Comparison of ENCODE assay signal across 1 cellular context in the genomic region with DNA sequence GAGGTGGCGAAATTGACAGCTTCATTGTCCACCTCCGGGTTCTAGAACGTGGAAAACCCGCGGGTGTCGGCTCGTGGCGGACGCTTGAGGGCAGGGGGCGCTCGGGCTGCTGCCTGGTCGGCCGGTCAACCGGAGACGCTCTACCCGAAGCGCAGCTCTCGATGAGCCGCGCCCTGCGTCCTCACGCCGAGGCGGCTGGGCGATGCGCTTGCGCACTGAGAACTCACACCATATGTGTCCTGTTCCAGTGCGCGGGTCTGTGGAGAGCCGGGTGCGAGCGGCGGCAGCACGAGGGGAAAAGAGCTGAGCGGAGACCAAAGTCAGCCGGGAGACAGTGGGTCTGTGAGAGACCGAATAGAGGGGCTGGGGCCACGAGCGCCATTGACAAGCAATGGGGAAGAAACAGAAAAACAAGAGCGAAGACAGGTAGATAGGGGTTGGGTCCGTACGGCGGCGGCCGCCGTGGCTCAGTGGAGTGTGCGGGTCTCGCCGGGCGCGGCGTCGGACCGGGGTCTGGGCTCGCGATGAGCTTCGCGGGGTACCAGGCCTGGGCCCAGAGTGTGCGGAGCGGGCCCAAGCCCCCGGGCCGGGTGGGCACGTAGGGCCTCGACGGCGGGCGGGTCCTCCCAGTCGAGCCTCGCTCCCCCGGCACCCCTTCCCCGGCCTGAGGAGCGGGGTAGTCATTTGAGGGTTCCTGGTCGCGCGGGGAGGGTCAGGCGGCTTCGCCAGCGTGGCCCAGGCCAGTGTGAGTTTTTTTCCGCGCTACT.
TF ChIP-seq lines count a peak whose summit lies in the region.

A gene with protein sequence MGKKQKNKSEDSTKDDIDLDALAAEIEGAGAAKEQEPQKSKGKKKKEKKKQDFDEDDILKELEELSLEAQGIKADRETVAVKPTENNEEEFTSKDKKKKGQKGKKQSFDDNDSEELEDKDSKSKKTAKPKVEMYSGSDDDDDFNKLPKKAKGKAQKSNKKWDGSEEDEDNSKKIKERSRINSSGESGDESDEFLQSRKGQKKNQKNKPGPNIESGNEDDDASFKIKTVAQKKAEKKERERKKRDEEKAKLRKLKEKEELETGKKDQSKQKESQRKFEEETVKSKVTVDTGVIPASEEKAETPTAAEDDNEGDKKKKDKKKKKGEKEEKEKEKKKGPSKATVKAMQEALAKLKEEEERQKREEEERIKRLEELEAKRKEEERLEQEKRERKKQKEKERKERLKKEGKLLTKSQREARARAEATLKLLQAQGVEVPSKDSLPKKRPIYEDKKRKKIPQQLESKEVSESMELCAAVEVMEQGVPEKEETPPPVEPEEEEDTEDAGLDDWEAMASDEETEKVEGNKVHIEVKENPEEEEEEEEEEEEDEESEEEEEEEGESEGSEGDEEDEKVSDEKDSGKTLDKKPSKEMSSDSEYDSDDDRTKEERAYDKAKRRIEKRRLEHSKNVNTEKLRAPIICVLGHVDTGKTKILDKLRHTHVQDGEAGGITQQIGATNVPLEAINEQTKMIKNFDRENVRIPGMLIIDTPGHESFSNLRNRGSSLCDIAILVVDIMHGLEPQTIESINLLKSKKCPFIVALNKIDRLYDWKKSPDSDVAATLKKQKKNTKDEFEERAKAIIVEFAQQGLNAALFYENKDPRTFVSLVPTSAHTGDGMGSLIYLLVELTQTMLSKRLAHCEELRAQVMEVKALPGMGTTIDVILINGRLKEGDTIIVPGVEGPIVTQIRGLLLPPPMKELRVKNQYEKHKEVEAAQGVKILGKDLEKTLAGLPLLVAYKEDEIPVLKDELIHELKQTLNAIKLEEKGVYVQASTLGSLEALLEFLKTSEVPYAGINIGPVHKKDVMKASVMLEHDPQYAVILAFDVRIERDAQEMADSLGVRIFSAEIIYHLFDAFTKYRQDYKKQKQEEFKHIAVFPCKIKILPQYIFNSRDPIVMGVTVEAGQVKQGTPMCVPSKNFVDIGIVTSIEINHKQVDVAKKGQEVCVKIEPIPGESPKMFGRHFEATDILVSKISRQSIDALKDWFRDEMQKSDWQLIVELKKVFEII (plus strand): TSS at position 226 of the 767 bp plus-strand sequence. CDS start 166 bp downstream, at position 392.

TF ChIP-seq in HepG2, 621 proteins besides CTCF, POLR2A, EP300 and RAD21 (continued from another document and continues in another):
- TF ChIP-seq, protein P1, sequence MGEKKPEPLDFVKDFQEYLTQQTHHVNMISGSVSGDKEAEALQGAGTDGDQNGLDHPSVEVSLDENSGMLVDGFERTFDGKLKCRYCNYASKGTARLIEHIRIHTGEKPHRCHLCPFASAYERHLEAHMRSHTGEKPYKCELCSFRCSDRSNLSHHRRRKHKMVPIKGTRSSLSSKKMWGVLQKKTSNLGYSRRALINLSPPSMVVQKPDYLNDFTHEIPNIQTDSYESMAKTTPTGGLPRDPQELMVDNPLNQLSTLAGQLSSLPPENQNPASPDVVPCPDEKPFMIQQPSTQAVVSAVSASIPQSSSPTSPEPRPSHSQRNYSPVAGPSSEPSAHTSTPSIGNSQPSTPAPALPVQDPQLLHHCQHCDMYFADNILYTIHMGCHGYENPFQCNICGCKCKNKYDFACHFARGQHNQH (CRISPR knock-in tag; IDR thresholded peaks at IDR 0.05): peak; percentile 85; the same call in 1 of the 2 replicates
- TF ChIP-seq ZBTB7A (CRISPR knock-in tag; IDR thresholded peaks at IDR 0.05) (no peak), ZFP36L2 (CRISPR knock-in tag; IDR thresholded peaks at IDR 0.05) (no peak), ZNF670 (CRISPR knock-in tag; IDR thresholded peaks at IDR 0.05; ENCODE audit: borderline replicate concordance) (peak; percentile 9; the same call in 1 of the 2 replicates), ZMAT3 (CRISPR knock-in tag; conservative IDR thresholded peaks at IDR 0.05) (peak; percentile 97), SCMH1 (CRISPR knock-in tag; IDR thresholded peaks at IDR 0.05; ENCODE audit: borderline replicate concordance) (no peak), ZNF264 (CRISPR knock-in tag; IDR thresholded peaks at IDR 0.05) (peak; percentile 87), ZSCAN9 (CRISPR knock-in tag; IDR thresholded peaks at IDR 0.05; ENCODE audit: borderline replicate concordance) (peak; percentile 90), SNAI1 (CRISPR knock-in tag; IDR thresholded peaks at IDR 0.05; ENCODE audit: borderline replicate concordance) (peak; percentile 26; the same call in 1 of the 2 replicates), DPF2 (CRISPR knock-in tag; IDR thresholded peaks at IDR 0.05; ENCODE audit: borderline replicate concordance, low read depth) (no peak; the same call in 1 of the 2 replicates), SMARCE1 (IDR thresholded peaks at IDR 0.05; ENCODE audit: borderline replicate concordance) (no peak), SRSF4 (IDR thresholded peaks at IDR 0.05; ENCODE audit: low read depth, low read length, poor library complexity, severe bottlenecking) (no peak), ZNF616 (CRISPR knock-in tag; IDR thresholded peaks at IDR 0.05; ENCODE audit: low read depth) (peak; percentile 73; the same call in 1 of the 2 replicates), MED13 (CRISPR knock-in tag; IDR thresholded peaks at IDR 0.05) (peak; percentile 72), ZNF615 (CRISPR knock-in tag; IDR thresholded peaks at IDR 0.05; ENCODE audit: borderline replicate concordance) (0 out of 2 replicates have a peak, but pooled peaks have one; percentile 64), RFXAP (CRISPR knock-in tag; IDR thresholded peaks at IDR 0.05; ENCODE audit: borderline replicate concordance) (peak; percentile 85), RARG (CRISPR knock-in tag; IDR thresholded peaks at IDR 0.05; ENCODE audit: low read depth) (peak; percentile 80; the same call in 1 of the 2 replicates), EEA1 (CRISPR knock-in tag; IDR thresholded peaks at IDR 0.05; ENCODE audit: borderline replicate concordance) (no peak), ARNTL (CRISPR knock-in tag; IDR thresholded peaks at IDR 0.05) (peak; percentile 79), ESRRA (CRISPR knock-in tag; IDR thresholded peaks at IDR 0.05; ENCODE audit: low read depth) (0 out of 2 replicates have a peak, but pooled peaks have one; percentile 56), BRCA1 (CRISPR knock-in tag; IDR thresholded peaks at IDR 0.05) (peak; percentile 90), ZNF788 (CRISPR knock-in tag; IDR thresholded peaks at IDR 0.05; ENCODE audit: borderline replicate concordance) (peak; percentile 96), ZNF629 (CRISPR knock-in tag; conservative IDR thresholded peaks at IDR 0.05) (peak; percentile 36), RELA (CRISPR knock-in tag; IDR thresholded peaks at IDR 0.05) (peak; percentile 57; the same call in 1 of the 2 replicates), ZFP82 (CRISPR knock-in tag; IDR thresholded peaks at IDR 0.05; ENCODE audit: borderline replicate concordance) (no peak), ZNF230 (CRISPR knock-in tag; IDR thresholded peaks at IDR 0.05) (peak; percentile 93), JUNB (CRISPR knock-in tag; IDR thresholded peaks at IDR 0.05; ENCODE audit: borderline replicate concordance) (no peak), HNRNPLL (IDR thresholded peaks at IDR 0.05; ENCODE audit: low read depth, low read length, poor library complexity, severe bottlenecking) (peak; percentile 84), MIER2 (CRISPR knock-in tag; IDR thresholded peaks at IDR 0.05) (peak; percentile 59; the same call in 1 of the 2 replicates), SP5 (CRISPR knock-in tag; IDR thresholded peaks at IDR 0.05; ENCODE audit: borderline replicate concordance, low read depth) (peak; percentile 60; the same call in 1 of the 2 replicates), POLR2AphosphoS5 (IDR thresholded peaks at IDR 0.05; ENCODE audit: low read depth, low read length) (peak; percentile 99), MAFK (conservative IDR thresholded peaks at IDR 0.05 in 1 of 2, IDR thresholded peaks at IDR 0.05 in 1 of 2; ENCODE audit: low read length in 2 of 2) (no peak), ZNF350 (CRISPR knock-in tag; IDR thresholded peaks at IDR 0.05; ENCODE audit: borderline replicate concordance, low read depth) (peak; percentile 57; the same call in 1 of the 2 replicates), SIX1 (CRISPR knock-in tag; IDR thresholded peaks at IDR 0.05; ENCODE audit: borderline replicate concordance) (no peak), GATAD2A (CRISPR knock-in tag; IDR thresholded peaks at IDR 0.05) (peak; percentile 90), AHR (CRISPR knock-in tag; IDR thresholded peaks at IDR 0.05) (0 out of 2 replicates have a peak, but pooled peaks have one; percentile 67), MTF1 (CRISPR knock-in tag; IDR thresholded peaks at IDR 0.05) (peak; percentile 35; the same call in 1 of the 2 replicates), TAF15 (IDR thresholded peaks at IDR 0.05; ENCODE audit: low read depth, low read length, poor library complexity, severe bottlenecking) (no peak), HOXA3 (CRISPR knock-in tag; IDR thresholded peaks at IDR 0.05) (peak; percentile 96), HNF4G (IDR thresholded peaks at IDR 0.05; ENCODE audit: borderline replicate concordance, low read depth, low read length) (no peak), HNF4G (CRISPR knock-in tag; IDR thresholded peaks at IDR 0.05; ENCODE audit: borderline replicate concordance, low read depth) (peak; percentile 80; the same call in 1 of the 2 replicates), HOXD1 (CRISPR knock-in tag; IDR thresholded peaks at IDR 0.05) (peak; percentile 40), ZNF180 (CRISPR knock-in tag; IDR thresholded peaks at IDR 0.05; ENCODE audit: borderline replicate concordance, low read depth) (no peak), MTA1 (CRISPR knock-in tag; IDR thresholded peaks at IDR 0.05; ENCODE audit: borderline replicate concordance) (no peak), KLF16 (CRISPR knock-in tag; IDR thresholded peaks at IDR 0.05) (peak in 1 of 2 experiments; percentile 95; a peak in 2 of 4 replicates), PPARG (CRISPR knock-in tag; conservative IDR thresholded peaks at IDR 0.05) (0 out of 2 replicates have a peak, but pooled peaks have one; percentile 42), ZNF768 (CRISPR knock-in tag; IDR thresholded peaks at IDR 0.05) (peak; percentile 61; the same call in 1 of the 2 replicates), TCF12 (IDR thresholded peaks at IDR 0.05) (no peak), TCF12 (CRISPR knock-in tag; IDR thresholded peaks at IDR 0.05) (peak; percentile 84; the same call in 1 of the 2 replicates), CHD4 (IDR thresholded peaks at IDR 0.05; ENCODE audit: borderline replicate concordance, low read length) (no peak), ZNF468 (CRISPR knock-in tag; IDR thresholded peaks at IDR 0.05) (0 out of 2 replicates have a peak, but pooled peaks have one; percentile 17), ATM (IDR thresholded peaks at IDR 0.05; ENCODE audit: borderline replicate concordance) (no peak), ZNF83 (CRISPR knock-in tag; IDR thresholded peaks at IDR 0.05; ENCODE audit: borderline replicate concordance) (no peak)
- TF ChIP-seq, protein P2, sequence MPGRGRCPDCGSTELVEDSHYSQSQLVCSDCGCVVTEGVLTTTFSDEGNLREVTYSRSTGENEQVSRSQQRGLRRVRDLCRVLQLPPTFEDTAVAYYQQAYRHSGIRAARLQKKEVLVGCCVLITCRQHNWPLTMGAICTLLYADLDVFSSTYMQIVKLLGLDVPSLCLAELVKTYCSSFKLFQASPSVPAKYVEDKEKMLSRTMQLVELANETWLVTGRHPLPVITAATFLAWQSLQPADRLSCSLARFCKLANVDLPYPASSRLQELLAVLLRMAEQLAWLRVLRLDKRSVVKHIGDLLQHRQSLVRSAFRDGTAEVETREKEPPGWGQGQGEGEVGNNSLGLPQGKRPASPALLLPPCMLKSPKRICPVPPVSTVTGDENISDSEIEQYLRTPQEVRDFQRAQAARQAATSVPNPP (CRISPR knock-in tag; IDR thresholded peaks at IDR 0.05): peak; percentile 87
- TF ChIP-seq, protein P3, sequence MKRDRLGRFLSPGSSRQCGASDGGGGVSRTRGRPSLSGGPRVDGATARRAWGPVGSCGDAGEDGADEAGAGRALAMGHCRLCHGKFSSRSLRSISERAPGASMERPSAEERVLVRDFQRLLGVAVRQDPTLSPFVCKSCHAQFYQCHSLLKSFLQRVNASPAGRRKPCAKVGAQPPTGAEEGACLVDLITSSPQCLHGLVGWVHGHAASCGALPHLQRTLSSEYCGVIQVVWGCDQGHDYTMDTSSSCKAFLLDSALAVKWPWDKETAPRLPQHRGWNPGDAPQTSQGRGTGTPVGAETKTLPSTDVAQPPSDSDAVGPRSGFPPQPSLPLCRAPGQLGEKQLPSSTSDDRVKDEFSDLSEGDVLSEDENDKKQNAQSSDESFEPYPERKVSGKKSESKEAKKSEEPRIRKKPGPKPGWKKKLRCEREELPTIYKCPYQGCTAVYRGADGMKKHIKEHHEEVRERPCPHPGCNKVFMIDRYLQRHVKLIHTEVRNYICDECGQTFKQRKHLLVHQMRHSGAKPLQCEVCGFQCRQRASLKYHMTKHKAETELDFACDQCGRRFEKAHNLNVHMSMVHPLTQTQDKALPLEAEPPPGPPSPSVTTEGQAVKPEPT (CRISPR knock-in tag; IDR thresholded peaks at IDR 0.05; ENCODE audit: low read depth): peak; percentile 73; the same call in 1 of the 2 replicates
- TF ChIP-seq, protein P4, sequence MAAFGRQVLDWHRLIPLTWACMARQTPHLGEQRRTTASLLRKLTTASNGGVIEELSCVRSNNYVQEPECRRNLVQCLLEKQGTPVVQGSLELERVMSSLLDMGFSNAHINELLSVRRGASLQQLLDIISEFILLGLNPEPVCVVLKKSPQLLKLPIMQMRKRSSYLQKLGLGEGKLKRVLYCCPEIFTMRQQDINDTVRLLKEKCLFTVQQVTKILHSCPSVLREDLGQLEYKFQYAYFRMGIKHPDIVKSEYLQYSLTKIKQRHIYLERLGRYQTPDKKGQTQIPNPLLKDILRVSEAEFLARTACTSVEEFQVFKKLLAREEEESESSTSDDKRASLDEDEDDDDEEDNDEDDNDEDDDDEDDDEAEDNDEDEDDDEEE (CRISPR knock-in tag; IDR thresholded peaks at IDR 0.05): peak; percentile 39; the same call in 1 of the 2 replicates
- TF ChIP-seq, protein P5, sequence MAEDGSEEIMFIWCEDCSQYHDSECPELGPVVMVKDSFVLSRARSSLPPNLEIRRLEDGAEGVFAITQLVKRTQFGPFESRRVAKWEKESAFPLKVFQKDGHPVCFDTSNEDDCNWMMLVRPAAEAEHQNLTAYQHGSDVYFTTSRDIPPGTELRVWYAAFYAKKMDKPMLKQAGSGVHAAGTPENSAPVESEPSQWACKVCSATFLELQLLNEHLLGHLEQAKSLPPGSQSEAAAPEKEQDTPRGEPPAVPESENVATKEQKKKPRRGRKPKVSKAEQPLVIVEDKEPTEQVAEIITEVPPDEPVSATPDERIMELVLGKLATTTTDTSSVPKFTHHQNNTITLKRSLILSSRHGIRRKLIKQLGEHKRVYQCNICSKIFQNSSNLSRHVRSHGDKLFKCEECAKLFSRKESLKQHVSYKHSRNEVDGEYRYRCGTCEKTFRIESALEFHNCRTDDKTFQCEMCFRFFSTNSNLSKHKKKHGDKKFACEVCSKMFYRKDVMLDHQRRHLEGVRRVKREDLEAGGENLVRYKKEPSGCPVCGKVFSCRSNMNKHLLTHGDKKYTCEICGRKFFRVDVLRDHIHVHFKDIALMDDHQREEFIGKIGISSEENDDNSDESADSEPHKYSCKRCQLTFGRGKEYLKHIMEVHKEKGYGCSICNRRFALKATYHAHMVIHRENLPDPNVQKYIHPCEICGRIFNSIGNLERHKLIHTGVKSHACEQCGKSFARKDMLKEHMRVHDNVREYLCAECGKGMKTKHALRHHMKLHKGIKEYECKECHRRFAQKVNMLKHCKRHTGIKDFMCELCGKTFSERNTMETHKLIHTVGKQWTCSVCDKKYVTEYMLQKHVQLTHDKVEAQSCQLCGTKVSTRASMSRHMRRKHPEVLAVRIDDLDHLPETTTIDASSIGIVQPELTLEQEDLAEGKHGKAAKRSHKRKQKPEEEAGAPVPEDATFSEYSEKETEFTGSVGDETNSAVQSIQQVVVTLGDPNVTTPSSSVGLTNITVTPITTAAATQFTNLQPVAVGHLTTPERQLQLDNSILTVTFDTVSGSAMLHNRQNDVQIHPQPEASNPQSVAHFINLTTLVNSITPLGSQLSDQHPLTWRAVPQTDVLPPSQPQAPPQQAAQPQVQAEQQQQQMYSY (CRISPR knock-in tag; IDR thresholded peaks at IDR 0.05): 0 out of 2 replicates have a peak, but pooled peaks have one; percentile 36
